17 cellular contexts compared by ENCODE assay signal in the genomic region with DNA sequence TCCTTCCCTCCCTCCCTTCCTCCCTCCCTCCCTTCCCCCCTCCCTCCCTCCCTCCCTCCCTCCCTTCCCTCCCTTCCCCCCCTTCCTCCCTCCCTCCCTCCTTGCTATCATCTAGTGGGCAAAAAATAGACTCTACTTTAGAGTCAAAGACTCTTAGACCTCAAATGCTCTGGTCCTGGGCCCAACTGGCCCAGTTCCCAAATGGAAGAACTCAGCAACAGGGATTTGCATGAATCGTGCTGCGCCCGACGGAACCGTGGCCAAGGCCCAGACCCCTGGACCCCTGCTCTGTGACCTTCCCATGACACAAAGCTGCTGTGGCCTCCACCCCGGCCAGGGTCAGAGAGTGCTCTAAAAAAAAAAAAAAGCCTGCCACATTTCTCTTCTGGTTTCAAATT.
DNase-seq lines count a peak whose midpoint lies in the region; ATAC-seq and TF ChIP-seq lines count a peak whose summit lies in the region.
"Had no signal": no experiment of that assay in that cellular context is flagged by ENCODE, and none has a peak within 500 bp of the region (broad histone marks: within the 10 kb centered on the region; RNA-seq: fewer than 3 reads in every experiment).

No MANE protein-coding gene starts in this region.

- no peak for ATAC-seq in left lung
- ATAC-seq in GM18502 (IDR thresholded peaks at IDR 0.05; ENCODE audit: poor library complexity, unreplicated experiment) = no peak
- ATAC-seq in GM18858 (IDR thresholded peaks at IDR 0.05; ENCODE audit: unreplicated experiment) = no peak

- no peak overlapping the region for H3K4me3 Mint-ChIP-seq in endodermal cell
- H3K4me3 Mint-ChIP-seq: CD4-positive, alpha-beta T cell had no signal

- whole genome bisulfite sequencing in endodermal cell (ENCODE audit: insufficient coverage in 1 of 2, insufficient read length in 1 of 2), 2 experiments = 87 to 90% methylated on average over 5 to 6 of the region's 6 CpGs
- 64 to 73% methylated on average over 6 of the region's 6 CpGs for WGBS in sigmoid colon, 2 donors

- TF ChIP-seq EP300 in sigmoid colon (IDR thresholded peaks at IDR 0.05) = no peak

- H3K9me3 Mint-ChIP-seq in endodermal cell = no peaks in the 10 kb centered on the region
- H3K9me3 Mint-ChIP-seq: CD4-positive, alpha-beta T cell had no signal

- H3K36me3 ChIP-seq in H7 (replicated peaks; ENCODE audit: control insufficient read depth, insufficient read depth, low read length) = no peaks in the 10 kb centered on the region
- H3K36me3 ChIP-seq in endodermal cell (ENCODE audit: control insufficient read depth, insufficient read depth, low read length) = no peaks in the 10 kb centered on the region
- H3K36me3 ChIP-seq in left lung = no peaks in the 10 kb centered on the region
- no peaks in the 10 kb centered on the region for H3K36me3 ChIP-seq in sigmoid colon

- H3K4me3 ChIP-seq in H7 (ENCODE audit: insufficient read depth, low read depth, low read length) (no peak overlapping the region), endodermal cell (ENCODE audit: low read length) (no peak overlapping the region), left lung (no peak overlapping the region), sigmoid colon (no peak overlapping the region)
- H3K4me3 ChIP-seq: GM23248, PC-9 had no signal

- H3K9me3 ChIP-seq in endodermal cell (ENCODE audit: control insufficient read depth, low read length) (no peaks in the 10 kb centered on the region), left lung (no peaks in the 10 kb centered on the region), sigmoid colon (no peaks in the 10 kb centered on the region)

- H3K36me3 Mint-ChIP-seq in endodermal cell (ENCODE audit: low read depth) = no peaks in the 10 kb centered on the region

- no peak overlapping the region for H3K27ac ChIP-seq in endodermal cell (ENCODE audit: low read depth, low read length)
- H3K27ac ChIP-seq in left lung = no peak overlapping the region
- no peak overlapping the region for H3K27ac ChIP-seq in sigmoid colon
- H3K27ac ChIP-seq: GM23248, PC-9 had no signal

- H3K4me1 ChIP-seq in endodermal cell (ENCODE audit: control insufficient read depth, insufficient read depth, low read length) (no peaks in the 10 kb centered on the region), left lung (peaks cover 0 to 5% of the 10 kb centered on the region in 2 donors), sigmoid colon (peaks cover 0 to 9% (median 8%) of the 10 kb centered on the region in 4 donors)

- H3K27me3 Mint-ChIP-seq in endodermal cell (ENCODE audit: insufficient read depth) = peaks cover 2% of the 10 kb centered on the region

- H3K9ac ChIP-seq in endodermal cell (ENCODE audit: extremely low read depth, low read length, poor library complexity, severe bottlenecking) = no peak overlapping the region
- H3K9ac ChIP-seq: GM23248 had no signal

- TF ChIP-seq CTCF in endodermal cell (conservative IDR thresholded peaks at IDR 0.05) (no peak), left lung (IDR thresholded peaks at IDR 0.05) (no peak), sigmoid colon (IDR thresholded peaks at IDR 0.05) (no peak)

- H3K27me3 ChIP-seq in H7 (ENCODE audit: control insufficient read depth, insufficient read depth, low read length) (peaks cover 2% of the 10 kb centered on the region; the same call in 1 of the 2 replicates), endodermal cell (ENCODE audit: control insufficient read depth, insufficient read depth, low read length, poor library complexity, severe bottlenecking) (peaks cover 26% of the 10 kb centered on the region), left lung (peaks cover 19 to 84% of the 10 kb centered on the region in 2 donors), sigmoid colon (peaks cover 6 to 69% (median 25%) of the 10 kb centered on the region in 3 donors)

- intact Hi-C loops in left lung (cut with DNase I) = no loop called here
- intact Hi-C loops in sigmoid colon (cut with DNase I) = no loop called here

- no peak overlapping the region for H3K27ac Mint-ChIP-seq in endodermal cell
- H3K27ac Mint-ChIP-seq: CD4-positive, alpha-beta T cell had no signal

- H3K4me1 Mint-ChIP-seq in endodermal cell = peaks cover 10% of the 10 kb centered on the region

- DNase-seq in H7 = peak; percentile 31
- peak; percentile 16 for DNase-seq in endodermal cell
- DNase-seq in left lung = peak; percentile 24 to 46
- peak; percentile 42 for DNase-seq in sigmoid colon
- DNase-seq in NCI-H1694 (lab: John Stamatoyannopoulos, UW) = no peak
- DNase-seq: Calu3; CD4-positive, alpha-beta T cell; DMS79; GM23248; KBM-7; NCI-H1048; NCI-H2107; NCI-H226; NCI-H748 treated with DMSO at 0.1 percent for 48 hours; PC-9 had no signal

- no peak for TF ChIP-seq POLR2A in sigmoid colon (IDR thresholded peaks at IDR 0.05)
